Comparison of ENCODE assay signal across 8 cellular contexts in genomic region chr19:1590641-1591397, GRCh38. TPM values are rescaled to one million over a fixed set of nuclear protein-coding genes. Genes with fewer than 3 reads are reported as not detected.
DNase-seq lines count a peak whose midpoint lies in the region; ATAC-seq and TF ChIP-seq lines count a peak whose summit lies in the region.

No MANE protein-coding gene starts in this region.

- peaks cover 9% of the 10 kb centered on the region for H3K4me1 ChIP-seq in hepatocyte (ENCODE audit: insufficient read depth)
- H3K4me1 ChIP-seq in aorta (ENCODE audit: control insufficient read depth in 1 of 2, insufficient read depth in 2 of 2, low read length in 2 of 2) = peaks cover 0 to 3% of the 10 kb centered on the region in 2 donors

- H3K36me3 ChIP-seq in hepatocyte (replicated peaks; ENCODE audit: insufficient read depth, low read depth) (no peaks in the 10 kb centered on the region), aorta (ENCODE audit: control insufficient read depth in 1 of 2, insufficient read depth in 2 of 2, low read length in 1 of 2) (peaks cover 0 to under 1% of the 10 kb centered on the region in 2 donors)

- ATAC-seq in aorta (ENCODE audit: low FRiP score) (no peak), GM18502 (IDR thresholded peaks at IDR 0.05; ENCODE audit: poor library complexity, unreplicated experiment) (no peak), GM18519 (IDR thresholded peaks at IDR 0.05; ENCODE audit: low FRiP score, unreplicated experiment) (no peak)

- peak; percentile 42 for DNase-seq in GM03348 (ENCODE audit: low spot score)
- peak; percentile 58 for DNase-seq in KBM-7
- peak; percentile 74 for DNase-seq in activated CD8-positive, alpha-beta memory T cell treated with anti-CD3 and anti-CD28 coated beads, Interleukin-2, amount 50 U/mL, for 48 hours
- DNase-seq in hepatocyte (ENCODE audit: low spot score) = peak; percentile 59
- peak; percentile 43 for DNase-seq in stimulated activated CD4-positive, alpha-beta T cell treated with anti-CD3 and anti-CD28 coated beads, Interleukin-4, amount 100 ng/mL, for 1 hour
- DNase-seq in aorta = no peak

- H3K4me3 ChIP-seq in hepatocyte (peak overlapping the region; percentile 97), aorta (ENCODE audit: low read length in 2 of 2) (no peak overlapping the region)

- 28% methylated on average over 10 of the region's 10 CpGs for WGBS in hepatocyte (ENCODE audit: low lambda C conversion rate, missing lambda C conversion rate)
- WGBS in aorta, 2 donors = 38 to 46% methylated on average over 10 of the region's 10 CpGs

- no peaks in the 10 kb centered on the region for H3K27me3 ChIP-seq in hepatocyte
- no peaks in the 10 kb centered on the region for H3K27me3 ChIP-seq in aorta (ENCODE audit: control insufficient read depth in 1 of 2, insufficient read depth in 2 of 2, low read length in 1 of 2)

- H3K27ac ChIP-seq in hepatocyte (peak overlapping the region; percentile 99), aorta (ENCODE audit: low read depth in 1 of 2, low read length in 2 of 2) (no peak overlapping the region)

- intact Hi-C loops in aorta (cut with DNase I) = no loop called here

- H4K20me1 ChIP-seq in hepatocyte (ENCODE audit: insufficient read depth, poor library complexity, severe bottlenecking) = peaks cover 47% of the 10 kb centered on the region

- in situ Hi-C loops in KBM-7 (cut with MboI; ENCODE audit: low pct_unique_long_range_greater_than_20kb, low sequenced_read_pairs) = no loop called here

- peak; percentile 32 for TF ChIP-seq CTCF in hepatocyte (IDR thresholded peaks at IDR 0.05; ENCODE audit: poor library complexity)

- H3K9me3 ChIP-seq in hepatocyte (ENCODE audit: low read depth) (no peaks in the 10 kb centered on the region), aorta (ENCODE audit: control insufficient read depth, low read length) (no peaks in the 10 kb centered on the region)

- H3K79me2 ChIP-seq in hepatocyte = peaks cover 63% of the 10 kb centered on the region

- H3K9me2 ChIP-seq in hepatocyte (replicated peaks; ENCODE audit: insufficient read depth) = no peaks in the 10 kb centered on the region

- no peak overlapping the region for H2AFZ ChIP-seq in hepatocyte

- H3K4me2 ChIP-seq in hepatocyte = peak overlapping the region; percentile 100

RNA-seq across cellular contexts. Expression of gene MBD3, which starts 1.8 kb away (rescaled TPM):
- 84.2 and 84.5 TPM in 2 replicates for total RNA-seq in hepatocyte
- 56.3 and 66.6 TPM in 2 replicates for polyA plus RNA-seq in hepatocyte
- total RNA-seq in aorta = 10 to 100 TPM; 60.9 to 63.2 TPM
- polyA plus RNA-seq in aorta = 100 to 1,000 TPM in 1 of 2 donors, 10 to 100 TPM in 1; 37.6 to 106 TPM

RNA-seq across cellular contexts. Expression of gene UQCR11, which starts 14.4 kb away (rescaled TPM):
- 56.6 and 57.6 TPM in 2 replicates for total RNA-seq in hepatocyte
- 672 and 684 TPM in 2 replicates for polyA plus RNA-seq in hepatocyte
- 100 to 1,000 TPM; 153 to 155 TPM for total RNA-seq in aorta
- 100 to 1,000 TPM; 127 to 251 TPM for polyA plus RNA-seq in aorta

RNA-seq across cellular contexts. Expression of gene MEX3D, which starts 22.7 kb away (rescaled TPM):
- total RNA-seq in hepatocyte = 38.7 and 45.6 TPM in 2 replicates
- 6.2 and 6.6 TPM in 2 replicates for polyA plus RNA-seq in hepatocyte
- total RNA-seq in aorta = 10 to 100 TPM; 16.1 to 20.5 TPM
- polyA plus RNA-seq in aorta = 1 to 10 TPM; 3.6 to 6.3 TPM

Comparison
In these comparisons a context has a peak if more than half of its experiments do, and no peak if none do; other contexts are left out.
1. DNase-seq: peak in GM03348 (single experiment), KBM-7 (single experiment), activated CD8-positive, alpha-beta memory T cell treated with anti-CD3 and anti-CD28 coated beads, Interleukin-2, amount 50 U/mL, for 48 hours (single experiment), hepatocyte (single experiment) and stimulated activated CD4-positive, alpha-beta T cell treated with anti-CD3 and anti-CD28 coated beads, Interleukin-4, amount 100 ng/mL, for 1 hour (single experiment); none in aorta (0 of 2).